In genomic region chr5:178207183-178207916, GRCh38 we compare ENCODE assay signal across 1 cellular context.
TF ChIP-seq lines count a peak whose summit lies in the region.

No MANE protein-coding gene starts in this region.

TF ChIP-seq in endothelial cell of umbilical vein, 7 proteins besides CTCF, POLR2A, EP300 and RAD21:
- TF ChIP-seq JUN (IDR thresholded peaks at IDR 0.05; ENCODE audit: borderline replicate concordance, insufficient read depth, insufficient read length, low read depth) = no peak
- TF ChIP-seq MYC (IDR thresholded peaks at IDR 0.05; ENCODE audit: low read depth, low read length) = no peak
- no peak for TF ChIP-seq FOS (IDR thresholded peaks at IDR 0.05; ENCODE audit: borderline replicate concordance, insufficient read depth, low read length)
- no peak for TF ChIP-seq MAX (IDR thresholded peaks at IDR 0.05; ENCODE audit: insufficient read depth, insufficient read length)
- TF ChIP-seq POLR2AphosphoS5 (IDR thresholded peaks at IDR 0.05; ENCODE audit: insufficient read depth, low read depth, low read length) = no peak
- TF ChIP-seq EZH2 (IDR thresholded peaks at IDR 0.05; ENCODE audit: borderline replicate concordance, low read depth, low read length, severe bottlenecking) = no peak
- TF ChIP-seq GATA2 (IDR thresholded peaks at IDR 0.05; ENCODE audit: insufficient read depth, insufficient read length, low read depth, low read length) = no peak
